In the genomic region with DNA sequence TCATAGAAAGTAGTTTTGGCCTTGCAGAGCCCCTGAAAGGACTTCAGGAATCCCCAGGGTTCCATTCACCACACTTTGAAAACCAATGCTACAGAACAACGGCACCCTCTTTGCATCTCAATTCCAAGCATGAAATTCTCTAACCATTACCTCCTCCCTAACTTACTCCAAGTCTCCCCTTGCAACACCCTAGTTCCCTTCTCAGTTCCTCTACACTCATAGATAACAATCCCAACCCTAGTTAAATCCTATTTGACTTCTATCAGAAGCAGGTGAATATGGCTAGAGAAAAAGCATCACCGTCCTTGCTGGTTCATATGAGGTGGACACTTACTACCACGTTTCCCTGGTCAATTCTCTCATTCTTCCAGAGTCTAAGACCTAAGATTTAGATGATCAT, we compare ENCODE assay signal across 1 cellular context.
TF ChIP-seq lines count a peak whose summit lies in the region.

No MANE protein-coding gene starts in this region.

TF ChIP-seq in H1, 55 proteins besides CTCF, POLR2A, EP300 and RAD21:
- TF ChIP-seq BRCA1 (IDR thresholded peaks at IDR 0.05; ENCODE audit: low read depth, low read length) (no peak), SP2 (IDR thresholded peaks at IDR 0.05; ENCODE audit: low read length) (no peak), KDM4A (IDR thresholded peaks at IDR 0.05; ENCODE audit: low read depth, low read length, severe bottlenecking) (no peak), JUND (IDR thresholded peaks at IDR 0.05; ENCODE audit: low read length) (no peak), CEBPB (IDR thresholded peaks at IDR 0.05; ENCODE audit: low read depth, low read length) (no peak), RXRA (IDR thresholded peaks at IDR 0.05; ENCODE audit: insufficient read depth, low read depth, low read length) (no peak)
TF ChIP-seq in H1: peak in this region for 0.
